33 cellular contexts compared by ENCODE assay signal in genomic region chr4:137370699-137371098, GRCh38.
DNase-seq lines count a peak whose midpoint lies in the region; ATAC-seq and TF ChIP-seq lines count a peak whose summit lies in the region.
"Had no signal": no experiment of that assay in that cellular context is flagged by ENCODE, and none has a peak within 500 bp of the region (broad histone marks: within the 10 kb centered on the region; RNA-seq: fewer than 3 reads in every experiment).

No MANE protein-coding gene starts in this region.

- WGBS in hepatocyte (ENCODE audit: low lambda C conversion rate, missing lambda C conversion rate) = 33% methylated on average over 2 of the region's 2 CpGs
- 53% methylated on average over 2 of the region's 2 CpGs for WGBS in suprapubic skin

- no peak for TF ChIP-seq CTCF in HFFc6 (IDR thresholded peaks at IDR 0.05)
- no peak for TF ChIP-seq CTCF in hepatocyte (IDR thresholded peaks at IDR 0.05; ENCODE audit: poor library complexity)
- TF ChIP-seq CTCF in suprapubic skin (IDR thresholded peaks at IDR 0.05) = no peak

- no peaks in the 10 kb centered on the region for H3K79me2 ChIP-seq in hepatocyte

- H3K4me1 ChIP-seq in SJCRH30 (peaks cover 13% of the 10 kb centered on the region; the same call in 1 of the 2 replicates), hepatocyte (ENCODE audit: insufficient read depth) (peaks cover 10% of the 10 kb centered on the region), suprapubic skin (peaks cover 5% of the 10 kb centered on the region)
- H3K4me1 ChIP-seq: Caco-2, left ventricle myocardium inferior, spleen had no signal

- no peak overlapping the region for H3K4me2 ChIP-seq in hepatocyte

- DNase-seq in HFFc6 (no peak), SJCRH30 (peak; percentile 4 to 57), hepatocyte (ENCODE audit: low spot score) (no peak), sciatic nerve (ENCODE audit: low spot score) (no peak), SHP77 treated with DMSO at 0.1 percent for 48 hours (lab: John Stamatoyannopoulos, UW) (no peak), HCEC 1CT (no peak), suprapubic skin (ENCODE audit: low spot score in 2 of 2) (no peak), T-helper 9 cell (no peak)
- DNase-seq: activated CD4-positive, alpha-beta memory T cell treated with anti-CD3 and anti-CD28 coated beads for 36 hours; C1 segment of cervical spinal cord; Caco-2; cortex of kidney; DND-41; effector memory CD8-positive, alpha-beta T cell; hippocampal formation; immature natural killer cell; KBM-7; left ventricle myocardium inferior; midbrain; MM.1S; naive thymus-derived CD8-positive, alpha-beta T cell; NCI-H2107; NCI-H510A treated with DMSO at 0.1 percent for 48 hours; ovary; Right ventricle myocardium superior; spleen; stimulated activated CD4-positive, alpha-beta T cell treated with anti-CD3 and anti-CD28 coated beads, Interleukin-2, amount 100 ng/mL, for 48 hours; substantia nigra; T-cell had no signal

- H4K20me1 ChIP-seq in hepatocyte (ENCODE audit: insufficient read depth, poor library complexity, severe bottlenecking) = no peaks in the 10 kb centered on the region

- intact Hi-C loops in sciatic nerve (cut with DNase I) = no loop called here

- H3K9me3 ChIP-seq in SJCRH30 (replicated peaks) (no peaks in the 10 kb centered on the region), hepatocyte (ENCODE audit: low read depth) (no peaks in the 10 kb centered on the region), suprapubic skin (no peaks in the 10 kb centered on the region)
- H3K9me3 ChIP-seq: Caco-2, left ventricle myocardium inferior, ovary, spleen had no signal

- TF ChIP-seq POLR2A in suprapubic skin (IDR thresholded peaks at IDR 0.05) = no peak

- peak; percentile 59 for ATAC-seq in sciatic nerve
- ATAC-seq: effector memory CD8-positive, alpha-beta T cell; HCT116; naive thymus-derived CD8-positive, alpha-beta T cell; T-cell had no signal

- H3K36me3 ChIP-seq in SJCRH30 (no peaks in the 10 kb centered on the region), hepatocyte (replicated peaks; ENCODE audit: insufficient read depth, low read depth) (no peaks in the 10 kb centered on the region), suprapubic skin (no peaks in the 10 kb centered on the region)
- H3K36me3 ChIP-seq: cardiac muscle cell, left ventricle myocardium inferior, ovary, spleen had no signal

- H3K27ac ChIP-seq in SJCRH30 = peak overlapping the region; percentile 55
- peak overlapping the region; percentile 41 for H3K27ac ChIP-seq in hepatocyte
- H3K27ac ChIP-seq in suprapubic skin = no peak overlapping the region
- H3K27ac ChIP-seq: cardiac muscle cell, left ventricle myocardium inferior, ovary, spleen had no signal

- H2AFZ ChIP-seq in hepatocyte = no peak overlapping the region

- H3K27me3 Mint-ChIP-seq in HFFc6 (ENCODE audit: insufficient read depth) = no peaks in the 10 kb centered on the region
- H3K27me3 Mint-ChIP-seq: activated CD4-positive, alpha-beta memory T cell treated with anti-CD3 and anti-CD28 coated beads for 36 hours; activated naive CD4-positive, alpha-beta T cell treated with anti-CD3 and anti-CD28 coated beads, Interleukin-2, amount 50 U/mL, for 24 hours; effector memory CD8-positive, alpha-beta T cell; naive thymus-derived CD8-positive, alpha-beta T cell; T-cell had no signal

- H3K4me3 ChIP-seq in SJCRH30 (no peak overlapping the region), hepatocyte (no peak overlapping the region), suprapubic skin (no peak overlapping the region)
- H3K4me3 ChIP-seq: cardiac muscle cell, left ventricle myocardium inferior, ovary, spleen had no signal

- H3K9me3 Mint-ChIP-seq in HFFc6 = no peaks in the 10 kb centered on the region
- H3K9me3 Mint-ChIP-seq: activated CD4-positive, alpha-beta memory T cell treated with anti-CD3 and anti-CD28 coated beads for 36 hours; activated T-helper 2 cell treated with anti-CD3 and anti-CD28 coated beads, Interferon-gamma antibody, Interleukin-2, Interleukin-4, amounts not matched to agents 10 μg/mL and 5 μg/mL and 100 μg/mL, durations not matched to agents 14 hours and 24 hours and 36 hours had no signal

- H3K4me1 Mint-ChIP-seq in HFFc6 (ENCODE audit: low read depth) = peaks cover 58% of the 10 kb centered on the region
- H3K4me1 Mint-ChIP-seq: activated naive CD4-positive, alpha-beta T cell treated with anti-CD3 and anti-CD28 coated beads, Interleukin-2, amount 50 U/mL, for 24 hours; immature natural killer cell; naive thymus-derived CD8-positive, alpha-beta T cell; T-cell had no signal

- TF ChIP-seq EP300 in suprapubic skin (IDR thresholded peaks at IDR 0.05) = no peak

- H3K27me3 ChIP-seq in SJCRH30 = no peaks in the 10 kb centered on the region
- no peaks in the 10 kb centered on the region for H3K27me3 ChIP-seq in hepatocyte
- H3K27me3 ChIP-seq in suprapubic skin = no peaks in the 10 kb centered on the region
- H3K27me3 ChIP-seq: cardiac muscle cell, ovary, spleen had no signal

- H3K9me2 ChIP-seq in hepatocyte (replicated peaks; ENCODE audit: insufficient read depth) = no peaks in the 10 kb centered on the region

- H3K27ac Mint-ChIP-seq in HFFc6 = peak overlapping the region; percentile 46; the same call in 1 of the 2 replicates
- H3K27ac Mint-ChIP-seq: activated CD4-positive, alpha-beta memory T cell treated with anti-CD3 and anti-CD28 coated beads for 36 hours; activated naive CD4-positive, alpha-beta T cell treated with anti-CD3 and anti-CD28 coated beads, Interleukin-2, amount 50 U/mL, for 24 hours; activated T-helper 2 cell treated with anti-CD3 and anti-CD28 coated beads, Interferon-gamma antibody, Interleukin-2, Interleukin-4, amounts not matched to agents 10 μg/mL and 5 μg/mL and 100 μg/mL, durations not matched to agents 14 hours and 24 hours and 36 hours; effector memory CD8-positive, alpha-beta T cell; immature natural killer cell; naive thymus-derived CD8-positive, alpha-beta T cell; T-cell had no signal

- H3K36me3 Mint-ChIP-seq in HFFc6 (ENCODE audit: low read depth) = no peaks in the 10 kb centered on the region
- H3K36me3 Mint-ChIP-seq: activated CD4-positive, alpha-beta memory T cell treated with anti-CD3 and anti-CD28 coated beads for 36 hours; activated naive CD4-positive, alpha-beta T cell treated with anti-CD3 and anti-CD28 coated beads, Interleukin-2, amount 50 U/mL, for 24 hours; immature natural killer cell; naive thymus-derived CD8-positive, alpha-beta T cell; T-cell had no signal

- H3K4me3 Mint-ChIP-seq in HFFc6 = no peak overlapping the region
- H3K4me3 Mint-ChIP-seq: activated CD4-positive, alpha-beta memory T cell treated with anti-CD3 and anti-CD28 coated beads for 36 hours; activated naive CD4-positive, alpha-beta T cell treated with anti-CD3 and anti-CD28 coated beads, Interleukin-2, amount 50 U/mL, for 24 hours; effector memory CD8-positive, alpha-beta T cell; immature natural killer cell; naive thymus-derived CD8-positive, alpha-beta T cell; T-cell had no signal

Comparison
In these comparisons a context has a peak if more than half of its experiments do, and no peak if none do; other contexts are left out.
1. DNase-seq: peak in SJCRH30 (2 of 2); none in HFFc6 (single experiment), hepatocyte (single experiment), sciatic nerve (single experiment), SHP77 treated with DMSO at 0.1 percent for 48 hours (single experiment), HCEC 1CT (single experiment), suprapubic skin (0 of 2) and T-helper 9 cell (single experiment).